1 cellular context compared by ENCODE assay signal in the genomic region with DNA sequence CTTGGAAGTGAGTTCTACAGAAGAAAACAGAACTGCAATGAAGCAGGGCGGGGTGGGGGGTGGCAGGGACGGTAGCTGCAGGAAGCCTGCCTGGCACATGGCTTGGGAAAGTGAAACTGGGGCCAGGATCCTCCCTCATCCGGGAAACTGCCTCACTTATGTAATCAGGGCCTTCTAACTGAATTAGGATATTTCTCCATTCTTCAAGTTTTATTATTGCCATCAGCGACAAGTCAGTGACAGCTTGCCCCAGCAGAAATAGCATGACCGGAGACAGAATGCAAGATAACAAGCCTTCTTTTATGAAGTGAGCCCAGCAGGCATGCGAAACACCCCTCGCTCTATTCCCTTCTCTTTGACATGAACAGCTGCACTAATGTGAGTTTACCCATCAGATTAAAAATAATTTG.
TF ChIP-seq lines count a peak whose summit lies in the region.

No MANE protein-coding gene starts in this region.

TF ChIP-seq in GM23338, 12 proteins besides CTCF, POLR2A, EP300 and RAD21 (continued from another document):
- TF ChIP-seq, protein P1, sequence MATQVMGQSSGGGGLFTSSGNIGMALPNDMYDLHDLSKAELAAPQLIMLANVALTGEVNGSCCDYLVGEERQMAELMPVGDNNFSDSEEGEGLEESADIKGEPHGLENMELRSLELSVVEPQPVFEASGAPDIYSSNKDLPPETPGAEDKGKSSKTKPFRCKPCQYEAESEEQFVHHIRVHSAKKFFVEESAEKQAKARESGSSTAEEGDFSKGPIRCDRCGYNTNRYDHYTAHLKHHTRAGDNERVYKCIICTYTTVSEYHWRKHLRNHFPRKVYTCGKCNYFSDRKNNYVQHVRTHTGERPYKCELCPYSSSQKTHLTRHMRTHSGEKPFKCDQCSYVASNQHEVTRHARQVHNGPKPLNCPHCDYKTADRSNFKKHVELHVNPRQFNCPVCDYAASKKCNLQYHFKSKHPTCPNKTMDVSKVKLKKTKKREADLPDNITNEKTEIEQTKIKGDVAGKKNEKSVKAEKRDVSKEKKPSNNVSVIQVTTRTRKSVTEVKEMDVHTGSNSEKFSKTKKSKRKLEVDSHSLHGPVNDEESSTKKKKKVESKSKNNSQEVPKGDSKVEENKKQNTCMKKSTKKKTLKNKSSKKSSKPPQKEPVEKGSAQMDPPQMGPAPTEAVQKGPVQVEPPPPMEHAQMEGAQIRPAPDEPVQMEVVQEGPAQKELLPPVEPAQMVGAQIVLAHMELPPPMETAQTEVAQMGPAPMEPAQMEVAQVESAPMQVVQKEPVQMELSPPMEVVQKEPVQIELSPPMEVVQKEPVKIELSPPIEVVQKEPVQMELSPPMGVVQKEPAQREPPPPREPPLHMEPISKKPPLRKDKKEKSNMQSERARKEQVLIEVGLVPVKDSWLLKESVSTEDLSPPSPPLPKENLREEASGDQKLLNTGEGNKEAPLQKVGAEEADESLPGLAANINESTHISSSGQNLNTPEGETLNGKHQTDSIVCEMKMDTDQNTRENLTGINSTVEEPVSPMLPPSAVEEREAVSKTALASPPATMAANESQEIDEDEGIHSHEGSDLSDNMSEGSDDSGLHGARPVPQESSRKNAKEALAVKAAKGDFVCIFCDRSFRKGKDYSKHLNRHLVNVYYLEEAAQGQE (IDR thresholded peaks at IDR 0.05; ENCODE audit: unreplicated experiment) = no peak
